In genomic region chr15:37877851-37878577, GRCh38 we compare ENCODE assay signal across 13 cellular contexts. TPM values are rescaled to one million over a fixed set of nuclear protein-coding genes. Genes with fewer than 3 reads are reported as not detected.
DNase-seq lines count a peak whose midpoint lies in the region; ATAC-seq and TF ChIP-seq lines count a peak whose summit lies in the region.
"Had no signal": no experiment of that assay in that cellular context is flagged by ENCODE, and none has a peak within 500 bp of the region (broad histone marks: within the 10 kb centered on the region; RNA-seq: fewer than 3 reads in every experiment).

No MANE protein-coding gene starts in this region.

- H3K27me3 ChIP-seq in HCT116 (ENCODE audit: insufficient read depth, low read length) = peaks cover 19% of the 10 kb centered on the region
- H3K27me3 ChIP-seq in SJSA1 (replicated peaks) = no peaks in the 10 kb centered on the region
- peaks cover 9% of the 10 kb centered on the region for H3K27me3 ChIP-seq in skeletal muscle satellite cell (ENCODE audit: control insufficient read depth, insufficient read depth, low read length)

- DNase-seq in HCT116 (ENCODE audit: low read depth, low spot score) (peak; percentile 12), SJSA1 (ENCODE audit: low read depth in 1 of 2, low spot score in 2 of 2) (peak in 1 of 2 experiments; percentile 40), fibroblast of peridontal ligament (ENCODE audit: extremely low read depth) (peak; percentile 87), T-helper 9 cell (no peak)
- DNase-seq: activated CD4-positive, alpha-beta memory T cell treated with anti-CD3 and anti-CD28 coated beads, Interleukin-2, amount 10 ng/mL, durations not matched to agents 7 days and 5 days; activated naive CD4-positive, alpha-beta T cell treated with anti-CD3 and anti-CD28 coated beads for 36 hours; DMS79; NCI-H2171 treated with DMSO at 0.1 percent for 48 hours; substantia nigra; T1000 had no signal

- H3K79me2 ChIP-seq in HCT116 (ENCODE audit: insufficient read depth, low read length) = no peaks in the 10 kb centered on the region

- no peaks in the 10 kb centered on the region for H3K36me3 ChIP-seq in HCT116 (ENCODE audit: control insufficient read depth in 1 of 2, insufficient read depth in 2 of 2, low read length in 2 of 2)
- H3K36me3 ChIP-seq in SJSA1 = no peaks in the 10 kb centered on the region
- H3K36me3 ChIP-seq in skeletal muscle satellite cell (ENCODE audit: insufficient read depth, low read length) = no peaks in the 10 kb centered on the region

- peak; percentile 71 for ATAC-seq in HCT116
- ATAC-seq in HG03139 (IDR thresholded peaks at IDR 0.05; ENCODE audit: unreplicated experiment) = no peak
- ATAC-seq in GM19467 (IDR thresholded peaks at IDR 0.05; ENCODE audit: unreplicated experiment) = no peak

- POLR2A ChIA-PET in HCT116 (lab: Charles Lee) = no interaction called here

- H3K27ac ChIP-seq in HCT116 (ENCODE audit: low read depth, low read length) = peak overlapping the region; percentile 35
- peak overlapping the region; percentile 48 for H3K27ac ChIP-seq in SJSA1

- H3K4me1 ChIP-seq in HCT116 (ENCODE audit: control insufficient read depth in 1 of 2, insufficient read depth in 2 of 2, low read length in 2 of 2) (peaks cover 13 to 20% of the 10 kb centered on the region in 2 experiments), SJSA1 (replicated peaks) (peaks cover 30% of the 10 kb centered on the region), skeletal muscle satellite cell (ENCODE audit: control insufficient read depth, insufficient read depth, low read length) (peaks cover 28% of the 10 kb centered on the region)

- CTCF ChIA-PET in HCT116 (lab: Charles Lee) = interaction anchor here (1.9 kb wide), 1 partner anchor 13 kb away, joined by 6 read pairs; no protein-coding TSS in a partner anchor

- H3K9ac ChIP-seq in HCT116 (ENCODE audit: low read length) = no peak overlapping the region
- no peak overlapping the region for H3K9ac ChIP-seq in skeletal muscle satellite cell (ENCODE audit: low read depth, low read length)

- no peaks in the 10 kb centered on the region for H4K20me1 ChIP-seq in HCT116 (ENCODE audit: insufficient read depth)

- intact Hi-C loops in HCT116 (cut with micrococcal nuclease) = no loop called here

- no peaks in the 10 kb centered on the region for H3K9me2 ChIP-seq in HCT116 (ENCODE audit: insufficient read depth)

- H3K9me3 ChIP-seq in HCT116 (ENCODE audit: control insufficient read depth in 1 of 2, insufficient read depth in 1 of 2, low read depth in 1 of 2, low read length in 2 of 2) = no peaks in the 10 kb centered on the region
- H3K9me3 ChIP-seq in SJSA1 (replicated peaks) = no peaks in the 10 kb centered on the region
- no peaks in the 10 kb centered on the region for H3K9me3 ChIP-seq in skeletal muscle satellite cell (replicated peaks; ENCODE audit: low read length)

- no peak for TF ChIP-seq RAD21 in HCT116 (IDR thresholded peaks at IDR 0.05; ENCODE audit: low read depth)

- H3K4me2 ChIP-seq in HCT116 (ENCODE audit: low read length) (peak overlapping the region; percentile 44), skeletal muscle satellite cell (ENCODE audit: low read length) (peak overlapping the region; percentile 41)

- BruUV-seq in HCT116 (replicated peaks; lab: Mats Ljungman, UMichigan) = no TSS peak

- H3K4me3 ChIP-seq in HCT116 (replicated peaks in 1 of 2; ENCODE audit: low read depth in 1 of 2, low read length in 2 of 2) = no peak overlapping the region
- peak overlapping the region; percentile 13 for H3K4me3 ChIP-seq in SJSA1
- H3K4me3 ChIP-seq in skeletal muscle satellite cell (ENCODE audit: low read length) = no peak overlapping the region

- no peak for TF ChIP-seq POLR2A in HCT116 (IDR thresholded peaks at IDR 0.05; ENCODE audit: borderline replicate concordance, extremely low read depth, insufficient read depth, insufficient read length)

- TF ChIP-seq CTCF in HCT116 (IDR thresholded peaks at IDR 0.05 in 2 of 3, conservative IDR thresholded peaks at IDR 0.05 in 1 of 3; ENCODE audit: borderline replicate concordance in 1 of 3, insufficient read depth in 1 of 3, low read depth in 2 of 3, low read length in 2 of 3) = no peak

- H2AFZ ChIP-seq in HCT116 (ENCODE audit: low read depth, low read length, poor library complexity, severe bottlenecking) = no peak overlapping the region

- RAD21 ChIA-PET in HCT116 (lab: Charles Lee; ENCODE audit: low non-redundant PET in 1 of 2, low total read pairs in 2 of 2, uncharacterized antibody in 2 of 2, unreplicated experiment in 2 of 2) = no interaction called here

TF ChIP-seq in HCT116, 20 proteins besides CTCF, POLR2A, EP300 and RAD21:
- TF ChIP-seq JUND (IDR thresholded peaks at IDR 0.05) = peak; percentile 23; the same call in 1 of the 2 replicates
- TF ChIP-seq TCF7L2 (IDR thresholded peaks at IDR 0.05; ENCODE audit: borderline replicate concordance, extremely low read depth, insufficient read depth, insufficient read length) = peak; percentile 91
- TF ChIP-seq FOSL1 (IDR thresholded peaks at IDR 0.05; ENCODE audit: low read depth) = peak; percentile 18; the same call in 1 of the 2 replicates
- TF ChIP-seq CEBPB (IDR thresholded peaks at IDR 0.05; ENCODE audit: low read depth) = peak; percentile 36; the same call in 1 of the 2 replicates
- TF ChIP-seq CBX3 (IDR thresholded peaks at IDR 0.05; ENCODE audit: low read depth) = no peak

RNA-seq across cellular contexts. Expression of gene TMCO5A, which starts 56.4 kb away (rescaled TPM):
- total RNA-seq in HCT116 (2021; ENCODE audit: unreplicated experiment) = not detected
- polyA plus RNA-seq in HCT116 (2012) = not detected in 2 replicates
- not detected in 2 replicates for total RNA-seq in SJSA1 (2014; rRNA removed; shearing (Covaris generic))
- total RNA-seq in skeletal muscle satellite cell (2012; rRNA removed) = not detected in 2 replicates
- total RNA-seq: activated CD4-positive, alpha-beta memory T cell treated with anti-CD3 and anti-CD28 coated beads, Interleukin-2, amount 10 ng/mL, durations not matched to agents 7 days and 5 days; activated naive CD4-positive, alpha-beta T cell treated with anti-CD3 and anti-CD28 coated beads for 36 hours had no signal
